Comparison of ENCODE assay signal across 8 cellular contexts in the genomic region with DNA sequence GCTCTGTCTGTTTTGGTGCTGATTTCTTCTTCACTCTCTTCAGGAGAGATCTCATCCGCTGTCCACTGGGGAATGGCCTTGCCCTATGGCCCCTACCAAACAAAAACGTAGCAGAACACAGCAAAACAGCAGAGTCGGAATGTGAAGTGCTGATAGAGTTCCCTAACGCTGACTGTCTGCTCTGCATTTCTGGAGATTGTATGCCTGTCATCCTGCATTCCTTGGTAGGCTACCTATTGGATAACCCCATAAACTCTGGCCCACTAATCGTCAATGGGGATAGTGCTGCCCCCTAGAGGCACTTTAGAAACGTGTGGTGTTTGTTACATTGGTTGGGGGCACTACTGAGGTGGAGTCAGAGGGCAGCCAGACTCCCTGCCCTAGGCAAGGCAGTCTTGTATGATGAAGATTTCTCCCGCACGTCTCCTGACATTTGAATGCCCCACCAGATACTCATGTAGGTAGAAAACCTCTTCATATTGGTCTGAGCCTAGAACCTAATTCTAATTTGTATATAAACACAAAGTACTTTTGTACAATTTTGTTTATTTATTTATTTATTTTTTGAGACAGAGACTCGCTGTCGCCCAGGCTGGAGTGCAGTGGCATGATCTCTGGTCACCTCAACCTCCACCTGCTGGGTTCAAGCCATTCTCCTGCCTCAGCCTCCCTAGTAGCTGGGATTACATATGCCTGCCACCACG. TPM values are rescaled to one million over a fixed set of nuclear protein-coding genes. Genes with fewer than 3 reads are reported as not detected.
DNase-seq lines count a peak whose midpoint lies in the region; ATAC-seq and TF ChIP-seq lines count a peak whose summit lies in the region.

No MANE protein-coding gene starts in this region.

- peak; percentile 69 to 72 (median 70) for TF ChIP-seq CTCF in esophagus muscularis mucosa (IDR thresholded peaks at IDR 0.05)
- TF ChIP-seq CTCF in upper lobe of right lung (IDR thresholded peaks at IDR 0.05) = peak; percentile 74

- no peak for TF ChIP-seq EP300 in esophagus muscularis mucosa (IDR thresholded peaks at IDR 0.05)

- intact Hi-C loops in CD4-positive, alpha-beta memory T cell (cut with micrococcal nuclease) = loop anchor here (1.0 kb wide), 2 partner anchors 50 to 166 kb away; a partner anchor contains a TSS
- intact Hi-C loops in esophagus muscularis mucosa (cut with DNase I) (loop anchor here (5.0 kb wide), 1 partner anchor 50 kb away; no protein-coding TSS in a partner anchor), upper lobe of right lung (cut with DNase I) (no loop called here)

- peak; percentile 31 to 45 (median 39) for DNase-seq in CD4-positive, alpha-beta memory T cell
- DNase-seq in HCEC 1CT (peak; percentile 51), NCI-H526 treated with DMSO at 0.1 percent for 48 hours (lab: John Stamatoyannopoulos, UW) (peak; percentile 77), esophagus muscularis mucosa (ENCODE audit: extremely low spot score) (no peak), naive B cell (peak; percentile 46), upper lobe of right lung (no peak)
- peak; percentile 62 for DNase-seq in activated CD8-positive, alpha-beta memory T cell treated with anti-CD3 and anti-CD28 coated beads for 24 hours

- H3K36me3 Mint-ChIP-seq in CD4-positive, alpha-beta memory T cell = no peaks in the 10 kb centered on the region
- no peaks in the 10 kb centered on the region for H3K36me3 Mint-ChIP-seq in naive B cell

- ATAC-seq in naive B cell (ENCODE audit: low read depth in 2 of 2) (peak; percentile 69 to 85), upper lobe of right lung (peak; percentile 98), GM21360 (IDR thresholded peaks at IDR 0.05; ENCODE audit: unreplicated experiment) (no peak)

- H3K9me3 Mint-ChIP-seq in CD4-positive, alpha-beta memory T cell = no peaks in the 10 kb centered on the region
- H3K9me3 Mint-ChIP-seq in naive B cell = no peaks in the 10 kb centered on the region

- CTCF ChIA-PET in CD4-positive, alpha-beta memory T cell (lab: Charles Lee; ENCODE audit: partially characterized antibody) = interaction anchor here (0.7 to 3.3 kb wide), 15 partner anchors 9 to 185 kb away, joined by 3 to 21 read pairs (median 4); a partner anchor contains a TSS

- no peaks in the 10 kb centered on the region for H3K27me3 ChIP-seq in CD4-positive, alpha-beta memory T cell (ENCODE audit: insufficient read depth, low read length)
- H3K27me3 ChIP-seq in esophagus muscularis mucosa (no peaks in the 10 kb centered on the region), upper lobe of right lung (no peaks in the 10 kb centered on the region)

- H3K4me3 Mint-ChIP-seq in CD4-positive, alpha-beta memory T cell = no peak overlapping the region
- H3K4me3 Mint-ChIP-seq in naive B cell = no peak overlapping the region

- no peaks in the 10 kb centered on the region for H3K36me3 ChIP-seq in CD4-positive, alpha-beta memory T cell (ENCODE audit: insufficient read depth, low read length)
- H3K36me3 ChIP-seq in esophagus muscularis mucosa (no peaks in the 10 kb centered on the region), upper lobe of right lung (no peaks in the 10 kb centered on the region)

- no peak overlapping the region for H3K27ac Mint-ChIP-seq in CD4-positive, alpha-beta memory T cell
- H3K27ac Mint-ChIP-seq in naive B cell = peak overlapping the region in 1 of 6 donors; percentile 27

- WGBS in esophagus muscularis mucosa = 48% methylated on average over 11 of the region's 11 CpGs

- TF ChIP-seq POLR2A in esophagus muscularis mucosa (IDR thresholded peaks at IDR 0.05; ENCODE audit: low read depth) = no peak

- H3K27ac ChIP-seq in CD4-positive, alpha-beta memory T cell (ENCODE audit: low read depth, low read length) = no peak overlapping the region
- H3K27ac ChIP-seq in esophagus muscularis mucosa (replicated peaks in 1 of 4) (no peak overlapping the region), upper lobe of right lung (no peak overlapping the region)

- no peaks in the 10 kb centered on the region for H3K9me3 ChIP-seq in CD4-positive, alpha-beta memory T cell (ENCODE audit: control insufficient read depth in 1 of 2, low read length in 2 of 2)
- H3K9me3 ChIP-seq in esophagus muscularis mucosa = no peaks in the 10 kb centered on the region
- no peaks in the 10 kb centered on the region for H3K9me3 ChIP-seq in upper lobe of right lung

- no peak overlapping the region for H3K4me3 ChIP-seq in CD4-positive, alpha-beta memory T cell (ENCODE audit: low read length in 2 of 2)
- H3K4me3 ChIP-seq in esophagus muscularis mucosa (no peak overlapping the region), upper lobe of right lung (no peak overlapping the region)

- no peaks in the 10 kb centered on the region for H3K4me1 Mint-ChIP-seq in CD4-positive, alpha-beta memory T cell
- no peaks in the 10 kb centered on the region for H3K4me1 Mint-ChIP-seq in naive B cell

- H3K4me1 ChIP-seq in CD4-positive, alpha-beta memory T cell (ENCODE audit: insufficient read depth, low read length) = no peaks in the 10 kb centered on the region
- H3K4me1 ChIP-seq in esophagus muscularis mucosa (peaks cover 0 to 7% (median 2%) of the 10 kb centered on the region in 4 donors), upper lobe of right lung (no peaks in the 10 kb centered on the region)

- POLR2A ChIA-PET in CD4-positive, alpha-beta memory T cell (lab: Charles Lee; ENCODE audit: partially characterized antibody) = interaction anchor here (0.8 kb wide), 1 partner anchor 166 kb away, joined by 4 read pairs; a partner anchor contains a TSS

- H3K27me3 Mint-ChIP-seq in CD4-positive, alpha-beta memory T cell = peaks cover 5 to 10% of the 10 kb centered on the region in 2 donors
- peaks cover 18 to 24% (median 20%) of the 10 kb centered on the region in 3 donors for H3K27me3 Mint-ChIP-seq in naive B cell

RNA-seq across cellular contexts. Expression of a gene that starts 15.6 kb away (rescaled TPM):
- 10 to 100 TPM; 16.4 to 16.5 TPM for total RNA-seq in CD4-positive, alpha-beta memory T cell
- 10 to 100 TPM; 15.5 to 20.1 TPM for polyA plus RNA-seq in CD4-positive, alpha-beta memory T cell
- total RNA-seq in esophagus muscularis mucosa = 10 to 100 TPM; 23.5 to 50.9 (median 34.1) TPM
- 10 to 100 TPM; 26.2 to 48.5 (median 46.9) TPM for polyA plus RNA-seq in naive B cell (ENCODE audit: low read depth in 6 of 6)
- total RNA-seq in upper lobe of right lung = 30.3 TPM

Comparison
In these comparisons a context has a peak if more than half of its experiments do, and no peak if none do; other contexts are left out.
1. DNase-seq: peak in CD4-positive, alpha-beta memory T cell (5 of 5), HCEC 1CT (single experiment), NCI-H526 treated with DMSO at 0.1 percent for 48 hours (single experiment), activated CD8-positive, alpha-beta memory T cell treated with anti-CD3 and anti-CD28 coated beads for 24 hours (single experiment) and naive B cell (single experiment); none in esophagus muscularis mucosa (single experiment) and upper lobe of right lung (single experiment).